ENCODE assay signal across 23 cellular contexts in genomic region chr15:70210538-70210937, GRCh38.
DNase-seq lines count a peak whose midpoint lies in the region; ATAC-seq and TF ChIP-seq lines count a peak whose summit lies in the region.
"Had no signal": no experiment of that assay in that cellular context is flagged by ENCODE, and none has a peak within 500 bp of the region (broad histone marks: within the 10 kb centered on the region; RNA-seq: fewer than 3 reads in every experiment).

No MANE protein-coding gene starts in this region.

- no peaks in the 10 kb centered on the region for H3K79me1 ChIP-seq in H9 (ENCODE audit: insufficient read depth, low read depth, low read length, poor library complexity, severe bottlenecking)

- no peaks in the 10 kb centered on the region for H4K20me1 ChIP-seq in H9 (ENCODE audit: control insufficient read depth, insufficient read depth, insufficient read length)

- H3K4me1 ChIP-seq in H9 (ENCODE audit: insufficient read depth, low read length), result no peaks in the 10 kb centered on the region
- H3K4me1 ChIP-seq: Caco-2, Peyer's patch had no signal

- H3K4ac ChIP-seq in H9 (ENCODE audit: low read depth, low read length), result no peak overlapping the region

- DNase-seq in NCI-H524 (lab: John Stamatoyannopoulos, UW) (peak; percentile 33 to 68), NCI-H524 treated with DMSO at 0.1 percent for 48 hours (lab: John Stamatoyannopoulos, UW) (no peak), H9 (peak; percentile 28), WERI-Rb-1 (peak; percentile 23), fibroblast of villous mesenchyme (ENCODE audit: low read depth) (no peak), cortex of kidney (lab: John Stamatoyannopoulos, UW) (no peak), cerebellar nuclear complex (lab: John Stamatoyannopoulos, UW) (no peak)
- no peak for DNase-seq in stimulated activated naive CD8-positive, alpha-beta T cell treated with anti-CD3 and anti-CD28 coated beads, Interleukin-15, amount 100 ng/mL, for 72 hours
- DNase-seq: 8988T; activated CD4-positive, CD25-positive, alpha-beta regulatory T cell treated with anti-CD3 and anti-CD28 coated beads, Interleukin-2, amount 50 U/mL, for 72 hours; activated effector memory CD4-positive, alpha-beta T cell treated with anti-CD3 and anti-CD28 coated beads, Interleukin-2, amount 50 U/mL, for 16 hours; central memory CD4-positive, alpha-beta T cell; effector CD4-positive, alpha-beta T cell; HCEC 1CT; heart right ventricle; NCI-H1105; NCI-H2171; Peyer's patch; stimulated activated CD4-positive, alpha-beta T cell treated with anti-CD3 and anti-CD28 coated beads, Interleukin-4, amount 100 ng/mL, for 4 hours; T-helper 9 cell had no signal

- H3K36me3 ChIP-seq in WERI-Rb-1, result no peaks in the 10 kb centered on the region
- H3K36me3 ChIP-seq: heart right ventricle, neutrophil, Peyer's patch had no signal

- no peak overlapping the region for H3K23ac ChIP-seq in H9 (ENCODE audit: insufficient read length, low read depth, low read length)

- H2BK120ac ChIP-seq in H9 (ENCODE audit: low read depth, low read length, poor library complexity, severe bottlenecking), result no peak overlapping the region

- no peak overlapping the region for H2BK5ac ChIP-seq in H9 (ENCODE audit: insufficient read length, low read length)

- H3K23me2 ChIP-seq in H9 (ENCODE audit: insufficient read length, low read depth, low read length, poor library complexity, severe bottlenecking), result no peaks in the 10 kb centered on the region

- H2BK15ac ChIP-seq in H9 (ENCODE audit: low read depth, low read length), result no peak overlapping the region

- H3K4me3 ChIP-seq in WERI-Rb-1 (ENCODE audit: low read depth, low read length), result no peak overlapping the region
- no peak overlapping the region for H3K4me3 ChIP-seq in fibroblast of villous mesenchyme (ENCODE audit: low read depth, low read length)
- H3K4me3 ChIP-seq: heart right ventricle, Peyer's patch, SK-N-MC had no signal

- H4K91ac ChIP-seq in H9 (ENCODE audit: insufficient read length, low read depth, low read length), result no peak overlapping the region

- no peaks in the 10 kb centered on the region for H3K79me2 ChIP-seq in H9 (ENCODE audit: insufficient read depth, low read length)

- H3T11ph ChIP-seq in H9 (ENCODE audit: low read length), result no peak overlapping the region

- H3K56ac ChIP-seq in H9 (ENCODE audit: insufficient read length, low read depth, low read length), result no peak overlapping the region

- peaks cover 10% of the 10 kb centered on the region for H3K27me3 Mint-ChIP-seq in H9 (ENCODE audit: low read depth)
- H3K27me3 Mint-ChIP-seq in stimulated activated naive CD8-positive, alpha-beta T cell treated with anti-CD3 and anti-CD28 coated beads, Interleukin-15, amount 100 ng/mL, for 72 hours, result peaks cover 17% of the 10 kb centered on the region

- H3K18ac ChIP-seq in H9 (ENCODE audit: insufficient read length, low read depth, low read length), result no peak overlapping the region

- TF ChIP-seq CTCF in H9 (conservative IDR thresholded peaks at IDR 0.05), result peak; percentile 47; the same call in 2 of the 3 replicates
- peak; percentile 37; the same call in 1 of the 2 replicates for TF ChIP-seq CTCF in WERI-Rb-1 (IDR thresholded peaks at IDR 0.05; ENCODE audit: low read depth, low read length)
- TF ChIP-seq CTCF in fibroblast of villous mesenchyme (IDR thresholded peaks at IDR 0.05; ENCODE audit: insufficient read depth, low read depth, low read length), result peak; percentile 39

- no peak overlapping the region for H3K27ac ChIP-seq in H9 (ENCODE audit: insufficient read length, low read depth, low read length)
- H3K27ac ChIP-seq in WERI-Rb-1, result no peak overlapping the region
- H3K27ac ChIP-seq: heart right ventricle, neutrophil, Peyer's patch, SK-N-MC had no signal

- no peak overlapping the region for H3K4me2 ChIP-seq in H9 (ENCODE audit: insufficient read depth, insufficient read length, low read length)

- H4K5ac ChIP-seq in H9 (ENCODE audit: insufficient read length, low read depth, low read length), result no peak overlapping the region

- H3K14ac ChIP-seq in H9 (ENCODE audit: insufficient read depth, low read length), result no peak overlapping the region

- H3K9me3 Mint-ChIP-seq in H9, result no peaks in the 10 kb centered on the region; a peak in 1 of 5 replicates
- no peaks in the 10 kb centered on the region for H3K9me3 Mint-ChIP-seq in stimulated activated naive CD8-positive, alpha-beta T cell treated with anti-CD3 and anti-CD28 coated beads, Interleukin-15, amount 100 ng/mL, for 72 hours

- H3K9me3 ChIP-seq in H9 (ENCODE audit: control insufficient read depth, low read depth, low read length) (no peaks in the 10 kb centered on the region), WERI-Rb-1 (ENCODE audit: severe bottlenecking) (no peaks in the 10 kb centered on the region)
- H3K9me3 ChIP-seq: Caco-2, neutrophil, Peyer's patch had no signal

- no CpG with 5 or more reads among the region's 5 CpGs for WGBS in H9 (ENCODE audit: extremely low coverage, insufficient read length, low lambda C conversion rate)

- no peak overlapping the region for H3K4me3 Mint-ChIP-seq in H9
- H3K4me3 Mint-ChIP-seq in stimulated activated naive CD8-positive, alpha-beta T cell treated with anti-CD3 and anti-CD28 coated beads, Interleukin-15, amount 100 ng/mL, for 72 hours, result no peak overlapping the region

- no peak overlapping the region for H2BK12ac ChIP-seq in H9 (ENCODE audit: insufficient read length, low read depth, low read length)

- H3K9ac ChIP-seq in H9 (ENCODE audit: extremely low read depth, insufficient read length, low read length), result no peak overlapping the region

- no peak overlapping the region; a peak in 1 of 7 replicates for H3K27ac Mint-ChIP-seq in H9
- no peak overlapping the region for H3K27ac Mint-ChIP-seq in stimulated activated naive CD8-positive, alpha-beta T cell treated with anti-CD3 and anti-CD28 coated beads, Interleukin-15, amount 100 ng/mL, for 72 hours

- H3K4me1 Mint-ChIP-seq in H9, result peaks cover 22 to 37% of the 10 kb centered on the region in 2 experiments
- peaks cover 11% of the 10 kb centered on the region for H3K4me1 Mint-ChIP-seq in stimulated activated naive CD8-positive, alpha-beta T cell treated with anti-CD3 and anti-CD28 coated beads, Interleukin-15, amount 100 ng/mL, for 72 hours

- H3K36me3 Mint-ChIP-seq in H9 (ENCODE audit: insufficient read depth in 1 of 3, low read depth in 3 of 3), result no peaks in the 10 kb centered on the region

- ATAC-seq in stimulated activated naive CD8-positive, alpha-beta T cell treated with anti-CD3 and anti-CD28 coated beads, Interleukin-15, amount 100 ng/mL, for 72 hours, result no peak
- ATAC-seq: heart right ventricle had no signal

- H2AFZ ChIP-seq in H9 (ENCODE audit: low read length), result no peak overlapping the region

- H2BK20ac ChIP-seq in H9 (ENCODE audit: low read depth, low read length, poor library complexity, severe bottlenecking), result no peak overlapping the region

- H4K8ac ChIP-seq in H9 (replicated peaks; ENCODE audit: insufficient read length, low read depth, low read length), result no peak overlapping the region

- no peak overlapping the region for H2AK5ac ChIP-seq in H9 (ENCODE audit: insufficient read length, low read length)

- no peaks in the 10 kb centered on the region for H3K27me3 ChIP-seq in H9 (ENCODE audit: insufficient read depth, low read length)
- H3K27me3 ChIP-seq in WERI-Rb-1 (ENCODE audit: insufficient read depth, low read depth, severe bottlenecking), result no peaks in the 10 kb centered on the region
- H3K27me3 ChIP-seq: neutrophil, Peyer's patch had no signal

Comparison
In these comparisons a context has a peak if more than half of its experiments do, and no peak if none do; other contexts are left out.
1. DNase-seq: peak in NCI-H524 (2 of 2), H9 (single experiment) and WERI-Rb-1 (single experiment); none in NCI-H524 treated with DMSO at 0.1 percent for 48 hours (single experiment), fibroblast of villous mesenchyme (single experiment), cortex of kidney (single experiment), stimulated activated naive CD8-positive, alpha-beta T cell treated with anti-CD3 and anti-CD28 coated beads, Interleukin-15, amount 100 ng/mL, for 72 hours (0 of 2) and cerebellar nuclear complex (0 of 2).
2. Peak in every context shown above with its lines, with median percentiles within 50 percentile points of each other: CTCF ChIP-seq.